ENCODE assay signal across 9 cellular contexts in genomic region chr5:173616577-173617118, GRCh38. TPM values are rescaled to one million over a fixed set of nuclear protein-coding genes. Genes with fewer than 3 reads are reported as not detected.
A peak's percentile ranks its signal among the peaks of the same experiment; 100 is the strongest.
DNase-seq lines count a peak whose midpoint lies in the region; ATAC-seq, FAIRE-seq and TF ChIP-seq lines count a peak whose summit lies in the region.
"Had no signal": no experiment of that assay in that cellular context is flagged by ENCODE, and none has a peak within 500 bp of the region (broad histone marks: within the 10 kb centered on the region; RNA-seq: fewer than 3 reads in every experiment).

BOD1 (minus strand) TSS chr5:173616650; CDS start chr5:173616436, 214 bp downstream.

- CTCF ChIA-PET in activated CD4-positive, alpha-beta T cell treated with anti-CD3 and anti-CD28 coated beads for 36 hours (lab: Charles Lee) = interaction anchor here (0.7 to 5.9 kb wide), 14 partner anchors 11 to 695 kb away, joined by 3 to 77 read pairs (median 5); no protein-coding TSS in a partner anchor

- H3K27ac ChIP-seq in kidney (ENCODE audit: low read depth in 2 of 2, low read length in 2 of 2) = peak within 1 kb of the TSS; percentile 90 to 93

- POLR2A ChIA-PET in activated CD4-positive, alpha-beta T cell treated with anti-CD3 and anti-CD28 coated beads for 36 hours (lab: Charles Lee) = interaction anchor here (0.6 to 1.8 kb wide), 6 partner anchors 9 to 356 kb away, joined by 3 to 8 read pairs (median 4); partner anchors contain the start of gene CPEB4

- H3K27ac Mint-ChIP-seq in activated CD4-positive, alpha-beta T cell treated with anti-CD3 and anti-CD28 coated beads for 36 hours = peak within 1 kb of the TSS; percentile 83
- H3K27ac Mint-ChIP-seq in chondrocyte (ENCODE audit: unreplicated experiment) = peak within 1 kb of the TSS; percentile 97

- peak; percentile 92 for ATAC-seq in HG03457 (IDR thresholded peaks at IDR 0.05; ENCODE audit: unreplicated experiment)
- peak; percentile 95 for ATAC-seq in activated CD4-positive, alpha-beta T cell treated with anti-CD3 and anti-CD28 coated beads for 36 hours

- no peaks in the 10 kb centered on the region for H3K9me3 ChIP-seq in kidney (ENCODE audit: control insufficient read depth in 1 of 2, low read length in 2 of 2)

- peak within 1 kb of the TSS; percentile 95 for H3K4me3 Mint-ChIP-seq in activated CD4-positive, alpha-beta T cell treated with anti-CD3 and anti-CD28 coated beads for 36 hours
- peak within 1 kb of the TSS; percentile 85 for H3K4me3 Mint-ChIP-seq in chondrocyte (ENCODE audit: unreplicated experiment)

- FAIRE-seq in kidney (lab: Jason Lieb, UNC) = peak; percentile 69
- FAIRE-seq: TTC549 had no signal

- peaks cover 51% of the 10 kb centered on the region for H3K4me1 Mint-ChIP-seq in activated CD4-positive, alpha-beta T cell treated with anti-CD3 and anti-CD28 coated beads for 36 hours
- H3K4me1 Mint-ChIP-seq in chondrocyte (ENCODE audit: low read depth) = peaks cover 54% of the 10 kb centered on the region

- DNase-seq in Ammon's horn (ENCODE audit: low spot score) = peak; percentile 98
- DNase-seq in GM19240 (ENCODE audit: insufficient read length, low spot score) = peak; percentile 83
- DNase-seq in NCI-H524 (lab: John Stamatoyannopoulos, UW) = peak; percentile 92 to 97
- peak; percentile 97 for DNase-seq in activated CD4-positive, alpha-beta T cell treated with anti-CD3 and anti-CD28 coated beads for 36 hours
- DNase-seq in chondrocyte (ENCODE audit: low spot score) = peak; percentile 98
- peak; percentile 99 for DNase-seq in kidney
- DNase-seq in stimulated activated CD4-positive, alpha-beta T cell treated with anti-CD3 and anti-CD28 coated beads, Interleukin-15, amount 100 ng/mL, for 1 hour (ENCODE audit: low read depth in 1 of 2, low spot score in 1 of 2) = peak; percentile 81 to 88

- peaks cover 27% of the 10 kb centered on the region for H3K36me3 Mint-ChIP-seq in activated CD4-positive, alpha-beta T cell treated with anti-CD3 and anti-CD28 coated beads for 36 hours (ENCODE audit: low read depth)
- peaks cover 3% of the 10 kb centered on the region for H3K36me3 Mint-ChIP-seq in chondrocyte (ENCODE audit: low read depth)

- H3K4me1 ChIP-seq in kidney (ENCODE audit: control insufficient read depth in 1 of 2, insufficient read depth in 1 of 2, low read depth in 1 of 2, low read length in 2 of 2) = peaks cover 27 to 31% of the 10 kb centered on the region in 2 donors

- peak within 1 kb of the TSS; percentile 38 to 47 for H3K9ac ChIP-seq in kidney (ENCODE audit: low read length in 2 of 2)

- H3K27me3 Mint-ChIP-seq in activated CD4-positive, alpha-beta T cell treated with anti-CD3 and anti-CD28 coated beads for 36 hours = no peaks in the 10 kb centered on the region
- no peaks in the 10 kb centered on the region for H3K27me3 Mint-ChIP-seq in chondrocyte (ENCODE audit: low read depth)

- H3K36me3 ChIP-seq in kidney (ENCODE audit: control insufficient read depth in 1 of 2, insufficient read depth in 2 of 2, low read length in 2 of 2) = peaks cover 6 to 8% of the 10 kb centered on the region in 2 donors

- no peak for TF ChIP-seq CTCF in chondrocyte (IDR thresholded peaks at IDR 0.05)
- no peak for TF ChIP-seq CTCF in kidney (IDR thresholded peaks at IDR 0.05; ENCODE audit: borderline replicate concordance, extremely low read depth, insufficient read depth)

- H3K9me3 Mint-ChIP-seq in activated CD4-positive, alpha-beta T cell treated with anti-CD3 and anti-CD28 coated beads for 36 hours (ENCODE audit: low read depth) = no peaks in the 10 kb centered on the region
- no peaks in the 10 kb centered on the region for H3K9me3 Mint-ChIP-seq in chondrocyte (ENCODE audit: low read depth)

- intact Hi-C loops in activated CD4-positive, alpha-beta T cell treated with anti-CD3 and anti-CD28 coated beads for 36 hours (cut with DNase I, micrococcal nuclease) = loop anchor here (1.0 to 5.0 kb wide), 11 partner anchors 166 to 1862 kb away; partner anchors contain the start of genes CPEB4 (in 2 of the 2), BNIP1 (in 1 of the 2), CREBRF (in 1 of the 2) and RPL26L1 (in 1 of the 2)
- intact Hi-C loops in kidney (cut with DNase I) = no loop called here

- H3K4me3 ChIP-seq in kidney (ENCODE audit: low read length in 2 of 2) = peak within 1 kb of the TSS; percentile 75 to 81

RNA-seq across cellular contexts. Expression of gene BOD1, which starts in this region (rescaled TPM):
- 10 to 100 TPM; 29.2 to 31.7 TPM for total RNA-seq in activated CD4-positive, alpha-beta T cell treated with anti-CD3 and anti-CD28 coated beads for 36 hours
- total RNA-seq in chondrocyte = 62.0 to 71.6 TPM (median 70.9 TPM) in 3 replicates
- 32.5 TPM for total RNA-seq in kidney
- 43.6 TPM for polyA plus RNA-seq in kidney (ENCODE audit: insufficient read depth, low read depth, low replicate concordance)

Comparison
In these comparisons a context has a peak if more than half of its experiments do, and no peak if none do; other contexts are left out.
1. Peak in every context shown above with its lines: DNase-seq, ATAC-seq, H3K4me3 ChIP-seq and H3K27ac ChIP-seq.